Comparison of ENCODE assay signal across 11 cellular contexts in the genomic region with DNA sequence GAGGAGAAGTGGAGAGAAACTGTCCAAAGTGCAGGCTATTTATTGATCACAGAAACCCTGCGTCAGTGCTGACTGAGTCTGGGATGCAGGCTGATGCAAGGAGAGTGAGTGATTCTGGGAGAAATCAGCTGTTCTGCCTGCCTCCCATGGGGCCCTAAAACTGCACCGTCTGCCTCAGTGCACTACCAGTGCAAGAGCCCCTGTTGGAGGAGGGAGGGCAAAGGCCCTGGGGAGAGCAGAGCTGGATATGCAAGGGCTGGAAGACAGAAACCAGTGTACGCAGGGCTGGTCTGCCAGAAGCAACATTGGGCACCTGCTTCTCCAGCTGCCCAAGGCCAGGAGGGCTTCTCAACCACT. TPM values are rescaled to one million over a fixed set of nuclear protein-coding genes. Genes with fewer than 3 reads are reported as not detected.
A peak's percentile ranks its signal among the peaks of the same experiment; 100 is the strongest.
DNase-seq lines count a peak whose midpoint lies in the region; ATAC-seq and TF ChIP-seq lines count a peak whose summit lies in the region.
"Had no signal": no experiment of that assay in that cellular context is flagged by ENCODE, and none has a peak within 500 bp of the region (broad histone marks: within the 10 kb centered on the region; RNA-seq: fewer than 3 reads in every experiment).

No MANE protein-coding gene starts in this region.

- H3K9me3 ChIP-seq in HEK293 (ENCODE audit: control insufficient read depth, insufficient read depth, low read depth, low read length) (no peaks in the 10 kb centered on the region), right lobe of liver (no peaks in the 10 kb centered on the region), transverse colon (no peaks in the 10 kb centered on the region)

- H3K4me3 ChIP-seq in HEK293 (ENCODE audit: low read depth, low read length) (no peak overlapping the region), brain microvascular endothelial cell (ENCODE audit: low read depth, low read length) (no peak overlapping the region), right lobe of liver (no peak overlapping the region), transverse colon (no peak overlapping the region)
- H3K4me3 ChIP-seq: cardiac muscle cell had no signal

- DNase-seq in brain microvascular endothelial cell (no peak), right lobe of liver (peak in 1 of 3 donors; percentile 33), substantia nigra (lab: John Stamatoyannopoulos, UW) (peak in 1 of 49 donors; percentile 33), transverse colon (no peak), superior temporal gyrus (ENCODE audit: extremely low spot score) (no peak), NCI-H187 (lab: John Stamatoyannopoulos, UW) (no peak)
- DNase-seq: activated CD4-positive, CD25-positive, alpha-beta regulatory T cell treated with anti-CD3 and anti-CD28 coated beads, Interleukin-2, amount 50 U/mL, for 72 hours; H9; NCI-H2029 had no signal

- in situ Hi-C loops in brain microvascular endothelial cell (cut with HindIII; ENCODE audit: low pct_ligation_motif_present, low sequenced_read_pairs) = no loop called here
- in situ Hi-C loops in transverse colon (cut with MboI; ENCODE audit: low pct_ligation_motif_present in 1 of 4, low pct_unique_long_range_greater_than_20kb in 1 of 4, low sequenced_read_pairs in 3 of 4) = no loop called here

- CTCF ChIA-PET in HEK293 (lab: Yijun Ruan, JAX) = no interaction called here

- 33% methylated on average over 1 of the region's 3 CpGs for WGBS in right lobe of liver (ENCODE audit: insufficient coverage, low coverage, low lambda C conversion rate, missing lambda C conversion rate)
- WGBS in transverse colon (ENCODE audit: low coverage in 1 of 2), 2 donors = 79 to 80% methylated on average over 3 of the region's 3 CpGs

- no peak for TF ChIP-seq EP300 in transverse colon (IDR thresholded peaks at IDR 0.05; ENCODE audit: low read depth)

- no peak for TF ChIP-seq POLR2A in right lobe of liver (IDR thresholded peaks at IDR 0.05)
- no peak for TF ChIP-seq POLR2A in transverse colon (IDR thresholded peaks at IDR 0.05)

- H3K27me3 ChIP-seq in brain microvascular endothelial cell (replicated peaks) = no peaks in the 10 kb centered on the region
- no peaks in the 10 kb centered on the region for H3K27me3 ChIP-seq in right lobe of liver
- no peaks in the 10 kb centered on the region for H3K27me3 ChIP-seq in transverse colon
- H3K27me3 ChIP-seq: cardiac muscle cell had no signal

- no peak overlapping the region for H3K27ac ChIP-seq in HEK293 (ENCODE audit: extremely low read depth, low read depth, low read length)
- H3K27ac ChIP-seq in brain microvascular endothelial cell = peak overlapping the region; percentile 26
- H3K27ac ChIP-seq in right lobe of liver = peak overlapping the region; percentile 38 to 73 (median 44)
- H3K27ac ChIP-seq in substantia nigra (ENCODE audit: low read depth, low read length, poor library complexity, severe bottlenecking) = peak overlapping the region; percentile 96
- peak overlapping the region in 1 of 4 donors; percentile 18 for H3K27ac ChIP-seq in transverse colon

- intact Hi-C loops in right lobe of liver (cut with DNase I) (no loop called here), transverse colon (cut with DNase I; ENCODE audit: low total_unique reads) (no loop called here)

- TF ChIP-seq CTCF in HEK293 (tag by site-specific recombination; IDR thresholded peaks at IDR 0.05) (no peak), brain microvascular endothelial cell (IDR thresholded peaks at IDR 0.05; ENCODE audit: low read depth, low read length, missing control alignments) (no peak), right lobe of liver (IDR thresholded peaks at IDR 0.05) (no peak), transverse colon (IDR thresholded peaks at IDR 0.05) (no peak)

- ATAC-seq in right lobe of liver = peak; percentile 78 to 90 (median 84)

- POLR2A ChIA-PET in HEK293 (lab: Yijun Ruan, JAX) = no interaction called here

- H3K36me3 ChIP-seq in HEK293 (ENCODE audit: control insufficient read depth in 2 of 2, insufficient read depth in 1 of 2, low read length in 2 of 2) (no peaks in the 10 kb centered on the region), brain microvascular endothelial cell (replicated peaks) (no peaks in the 10 kb centered on the region), right lobe of liver (no peaks in the 10 kb centered on the region), transverse colon (no peaks in the 10 kb centered on the region)
- H3K36me3 ChIP-seq: cardiac muscle cell had no signal

- H3K4me1 ChIP-seq in HEK293 (ENCODE audit: control insufficient read depth, insufficient read depth, low read length) = no peaks in the 10 kb centered on the region
- H3K4me1 ChIP-seq in right lobe of liver = peaks cover 0 to 13% (median 0%) of the 10 kb centered on the region in 4 donors
- peaks cover 0 to 18% (median 13%) of the 10 kb centered on the region in 4 donors for H3K4me1 ChIP-seq in transverse colon

TF ChIP-seq in HEK293, 187 proteins besides CTCF, POLR2A, EP300 and RAD21:
- no peak for TF ChIP-seq ZNF514 (tag by site-specific recombination; IDR thresholded peaks at IDR 0.05)
- TF ChIP-seq ZNF548 (tag by site-specific recombination; IDR thresholded peaks at IDR 0.05) = peak; percentile 97

RNA-seq across cellular contexts. Expression of gene C1orf198, which starts 42.5 kb away (rescaled TPM):
- 10 to 100 TPM in 3 of 6 experiments, 1 to 10 TPM in 3; 4.2 to 33.7 (median 17.2) TPM for total RNA-seq in right lobe of liver
- 10 to 100 TPM; 10.8 to 26.7 (median 18.2) TPM for total RNA-seq in transverse colon
